Comparison of ENCODE assay signal across 1 cellular context in genomic region chr3:127687228-127687737, GRCh38.
TF ChIP-seq lines count a peak whose summit lies in the region.

No MANE protein-coding gene starts in this region.

TF ChIP-seq in K562, 482 proteins besides CTCF, POLR2A, EP300 and RAD21:
- TF ChIP-seq ZNF644 (tag; IDR thresholded peaks at IDR 0.05; ENCODE audit: low read depth): no peak
- no peak for TF ChIP-seq PHB (CRISPR knock-in tag; IDR thresholded peaks at IDR 0.05)
- TF ChIP-seq GATAD2B (IDR thresholded peaks at IDR 0.05; ENCODE audit: borderline replicate concordance): no peak
- peak; percentile 54; the same call in 1 of the 2 replicates for TF ChIP-seq ZNF24 (IDR thresholded peaks at IDR 0.05)
- no peak for TF ChIP-seq SPI1 (IDR thresholded peaks at IDR 0.05; ENCODE audit: borderline replicate concordance, low read depth, low read length)
- no peak for TF ChIP-seq RBM14 (IDR thresholded peaks at IDR 0.05; ENCODE audit: borderline replicate concordance, insufficient read depth, low read depth, low read length)
- TF ChIP-seq NFRKB (IDR thresholded peaks at IDR 0.05; ENCODE audit: low read depth): 0 out of 2 replicates have a peak, but pooled peaks have one; percentile 29
- no peak for TF ChIP-seq ESRRA (IDR thresholded peaks at IDR 0.05; ENCODE audit: borderline replicate concordance, low read depth)
- no peak for TF ChIP-seq AFF1 (IDR thresholded peaks at IDR 0.05; ENCODE audit: low read depth in 1 of 2, partially characterized antibody in 2 of 2)
- no peak for TF ChIP-seq KLF16 (IDR thresholded peaks at IDR 0.05)
- no peak for TF ChIP-seq ZC3H8 (IDR thresholded peaks at IDR 0.05)
- TF ChIP-seq CREB1 (IDR thresholded peaks at IDR 0.05): no peak
- no peak for TF ChIP-seq CREB1 (CRISPR knock-in tag; IDR thresholded peaks at IDR 0.05)
- no peak for TF ChIP-seq FOXJ2 (tag; IDR thresholded peaks at IDR 0.05)
- no peak for TF ChIP-seq LARP7 (IDR thresholded peaks at IDR 0.05)
- TF ChIP-seq NONO (IDR thresholded peaks at IDR 0.05; ENCODE audit: low read depth in 2 of 2, low read length in 1 of 2): no peak
- TF ChIP-seq ZSCAN32 (CRISPR knock-in tag; IDR thresholded peaks at IDR 0.05): no peak
- TF ChIP-seq ZNF57 (CRISPR knock-in tag; IDR thresholded peaks at IDR 0.05): no peak
